Comparison of ENCODE assay signal across 27 cellular contexts in genomic region chr9:4654084-4654483, GRCh38. TPM values are rescaled to one million over a fixed set of nuclear protein-coding genes. Genes with fewer than 3 reads are reported as not detected.
DNase-seq lines count a peak whose midpoint lies in the region; ATAC-seq, FAIRE-seq and TF ChIP-seq lines count a peak whose summit lies in the region.
"Had no signal": no experiment of that assay in that cellular context is flagged by ENCODE, and none has a peak within 500 bp of the region (broad histone marks: within the 10 kb centered on the region; RNA-seq: fewer than 3 reads in every experiment).

No MANE protein-coding gene starts in this region.

- H3K27ac ChIP-seq in A673 (ENCODE audit: low read depth, low read length, poor library complexity, severe bottlenecking): peak overlapping the region; percentile 99
- H3K27ac ChIP-seq in SJCRH30: no peak overlapping the region
- no peak overlapping the region for H3K27ac ChIP-seq in K562 (ENCODE audit: extremely low read depth, low read depth, low read length)
- H3K27ac ChIP-seq in mammary epithelial cell (ENCODE audit: insufficient read depth, low read depth, low read length): no peak overlapping the region
- H3K27ac ChIP-seq: BLaER1, HL-60, PC-9, SJSA1 had no signal

- TF ChIP-seq CTCF in A673 (conservative IDR thresholded peaks at IDR 0.05; ENCODE audit: low read depth, low read length) (no peak), K562 (IDR thresholded peaks at IDR 0.05 in 2 of 3, conservative IDR thresholded peaks at IDR 0.05 in 1 of 3; ENCODE audit: insufficient read depth in 2 of 3, low read depth in 1 of 3, low read length in 3 of 3) (no peak), mammary epithelial cell (conservative IDR thresholded peaks at IDR 0.05 in 1 of 2, IDR thresholded peaks at IDR 0.05 in 1 of 2; ENCODE audit: extremely low read depth in 1 of 2, insufficient read depth in 1 of 2, low read depth in 1 of 2, low read length in 2 of 2) (no peak)

- H3K27me3 Mint-ChIP-seq in natural killer cell treated with Interleukin-12 subunit alpha and Interleukin-12 subunit beta and Interleukin-15 and Interleukin-18, amount 100 ng/mL, for 72 hours: no peaks in the 10 kb centered on the region

- H3K4me3 ChIP-seq in A673 (ENCODE audit: low read depth, low read length, poor library complexity, severe bottlenecking) (no peak overlapping the region), SJCRH30 (peak overlapping the region; percentile 5; the same call in 1 of the 2 replicates), K562 (no peak overlapping the region), mammary epithelial cell (replicated peaks in 1 of 3; ENCODE audit: insufficient read depth in 1 of 3, low read depth in 2 of 3, low read length in 3 of 3) (no peak overlapping the region)
- H3K4me3 ChIP-seq: BLaER1, PC-9, SJSA1 had no signal

- H3K4me2 ChIP-seq in K562 (ENCODE audit: insufficient read depth, low read length) (peak overlapping the region; percentile 32), mammary epithelial cell (ENCODE audit: insufficient read depth, low read depth, low read length) (no peak overlapping the region)
- H3K4me2 ChIP-seq: BLaER1, PC-9 had no signal

- H4K20me1 ChIP-seq in K562 (replicated peaks; ENCODE audit: control insufficient read depth, insufficient read depth, low read length) (no peaks in the 10 kb centered on the region), mammary epithelial cell (ENCODE audit: insufficient read depth, low read length) (no peaks in the 10 kb centered on the region)
- H4K20me1 ChIP-seq: BLaER1 had no signal

- H3K27ac Mint-ChIP-seq in natural killer cell treated with Interleukin-12 subunit alpha and Interleukin-12 subunit beta and Interleukin-15 and Interleukin-18, amount 100 ng/mL, for 72 hours: peak overlapping the region; percentile 73 to 90

- peak overlapping the region; percentile 58 for H3K4me3 Mint-ChIP-seq in natural killer cell treated with Interleukin-12 subunit alpha and Interleukin-12 subunit beta and Interleukin-15 and Interleukin-18, amount 100 ng/mL, for 72 hours
- H3K4me3 Mint-ChIP-seq: CD4-positive, CD25-positive, alpha-beta regulatory T cell had no signal

- ATAC-seq in K562 (no peak), HG02642 (IDR thresholded peaks at IDR 0.05; ENCODE audit: poor library complexity, unreplicated experiment) (no peak)
- peak; percentile 92 for ATAC-seq in natural killer cell treated with Interleukin-12 subunit alpha and Interleukin-12 subunit beta and Interleukin-15 and Interleukin-18, amount 100 ng/mL, for 72 hours
- ATAC-seq: Right ventricle myocardium inferior had no signal

- H2AFZ ChIP-seq in K562 (ENCODE audit: low read depth, low read length) (peak overlapping the region; percentile 22; the same call in 1 of the 2 replicates), mammary epithelial cell (ENCODE audit: low read depth, low read length) (no peak overlapping the region)
- H2AFZ ChIP-seq: PC-9 had no signal

- H3K9ac ChIP-seq in K562 (ENCODE audit: insufficient read depth in 1 of 2, low read depth in 2 of 2, low read length in 2 of 2) (no peak overlapping the region), mammary epithelial cell (ENCODE audit: insufficient read depth, low read length) (no peak overlapping the region)
- H3K9ac ChIP-seq: BLaER1 had no signal

- H3K36me3 ChIP-seq in A673 (ENCODE audit: insufficient read depth, low read length, poor library complexity, severe bottlenecking) (peaks cover 43% of the 10 kb centered on the region), SJCRH30 (no peaks in the 10 kb centered on the region), K562 (ENCODE audit: control insufficient read depth, insufficient read depth, low read length) (no peaks in the 10 kb centered on the region), mammary epithelial cell (ENCODE audit: insufficient read depth, low read length) (no peaks in the 10 kb centered on the region)
- H3K36me3 ChIP-seq: BLaER1, SJSA1 had no signal

- FAIRE-seq in K562 (lab: Jason Lieb, UNC): no peak
- FAIRE-seq: G401.6, H1 had no signal

- no peak for TF ChIP-seq EP300 in K562 (IDR thresholded peaks at IDR 0.05; ENCODE audit: low read length)

- H3K9me3 ChIP-seq in A673 (ENCODE audit: low read depth, low read length, poor library complexity, severe bottlenecking): no peaks in the 10 kb centered on the region
- no peaks in the 10 kb centered on the region for H3K9me3 ChIP-seq in SJCRH30 (replicated peaks)
- no peaks in the 10 kb centered on the region for H3K9me3 ChIP-seq in K562 (replicated peaks; ENCODE audit: control insufficient read depth, insufficient read depth, low read depth, low read length)
- no peaks in the 10 kb centered on the region for H3K9me3 ChIP-seq in mammary epithelial cell (replicated peaks; ENCODE audit: insufficient read depth, low read length)
- H3K9me3 ChIP-seq: BLaER1, SJSA1 had no signal

- H3K4me1 ChIP-seq in A673 (ENCODE audit: insufficient read depth, low read length, poor library complexity, severe bottlenecking): peaks cover 52% of the 10 kb centered on the region
- no peaks in the 10 kb centered on the region for H3K4me1 ChIP-seq in SJCRH30
- H3K4me1 ChIP-seq in K562 (replicated peaks in 1 of 2; ENCODE audit: control insufficient read depth in 2 of 2, insufficient read depth in 2 of 2, low read length in 2 of 2): no peaks in the 10 kb centered on the region
- H3K4me1 ChIP-seq in mammary epithelial cell (ENCODE audit: insufficient read depth, low read length): no peaks in the 10 kb centered on the region
- H3K4me1 ChIP-seq: BLaER1, SJSA1 had no signal

- H3K9me1 ChIP-seq in K562 (ENCODE audit: control insufficient read depth, insufficient read depth, low read length): no peaks in the 10 kb centered on the region

- intact Hi-C loops in A673 (cut with micrococcal nuclease; ENCODE audit: unreplicated experiment): no loop called here
- intact Hi-C loops in K562 (cut with micrococcal nuclease): no loop called here
- intact Hi-C loops in mammary epithelial cell (cut with micrococcal nuclease): no loop called here

- CTCF ChIA-PET in A673 (lab: Charles Lee) (no interaction called here), K562 (lab: Yijun Ruan, JAX; ENCODE audit: low intra/inter-chr PET ratio) (no interaction called here), mammary epithelial cell (lab: Charles Lee; ENCODE audit: low non-redundant PET) (no interaction called here)

- H3K79me2 ChIP-seq in K562 (ENCODE audit: control insufficient read depth, insufficient read depth, low read length) (no peaks in the 10 kb centered on the region), mammary epithelial cell (ENCODE audit: insufficient read depth, low read length) (no peaks in the 10 kb centered on the region)

- no peak for TF ChIP-seq POLR2A in K562 (conservative IDR thresholded peaks at IDR 0.05)

- in situ Hi-C loops in K562 (cut with MboI) (no loop called here), mammary epithelial cell (cut with MboI; ENCODE audit: low sequenced_read_pairs in 2 of 2) (no loop called here)

- DNase-seq in A673 (ENCODE audit: low spot score) (no peak), SJCRH30 (peak in 1 of 2 experiments; percentile 14), K562 (ENCODE audit: extremely low read depth in 1 of 4, low spot score in 3 of 4) (no peak), mammary epithelial cell (no peak), NCI-H526 treated with DMSO at 0.1 percent for 48 hours (lab: John Stamatoyannopoulos, UW) (no peak), glomerular visceral epithelial cell (ENCODE audit: extremely low spot score) (no peak)
- peak; percentile 62 for DNase-seq in natural killer cell treated with Interleukin-12 subunit alpha and Interleukin-12 subunit beta and Interleukin-15 and Interleukin-18, amount 100 ng/mL, for 72 hours (ENCODE audit: low spot score)
- DNase-seq: CD4-positive, CD25-positive, alpha-beta regulatory T cell; COR-L47; HCEC 1CT; Karpas-422; NCI-H1105 treated with DMSO at 0.1 percent for 48 hours; NCI-H146; NCI-H1930; NCI-H2107; NCI-H524; NCI-H774; NK-92 treated with Interleukin-12 subunit alpha and Interleukin-12 subunit beta, amount 100 ng/mL, for 24 hours; PC-9 had no signal

- H3K27me3 ChIP-seq in A673 (replicated peaks; ENCODE audit: insufficient read depth, low read depth, low read length, poor library complexity) (no peaks in the 10 kb centered on the region), SJCRH30 (no peaks in the 10 kb centered on the region), K562 (ENCODE audit: control insufficient read depth in 2 of 2, insufficient read depth in 2 of 2, low read length in 2 of 2) (peaks cover 0 to 9% of the 10 kb centered on the region in 2 experiments; a peak in 3 of 5 replicates), mammary epithelial cell (ENCODE audit: insufficient read depth, low read length) (no peaks in the 10 kb centered on the region)
- H3K27me3 ChIP-seq: BLaER1, SJSA1 had no signal

- WGBS in K562 (ENCODE audit: insufficient coverage, low coverage, missing lambda C conversion rate): 12% methylated on average over 9 of the region's 9 CpGs
- 95% methylated on average over 9 of the region's 9 CpGs for WGBS in mammary epithelial cell (ENCODE audit: low coverage, missing lambda C conversion rate)

- no peaks in the 10 kb centered on the region for H3K9me3 Mint-ChIP-seq in natural killer cell treated with Interleukin-12 subunit alpha and Interleukin-12 subunit beta and Interleukin-15 and Interleukin-18, amount 100 ng/mL, for 72 hours
- H3K9me3 Mint-ChIP-seq: CD4-positive, CD25-positive, alpha-beta regulatory T cell had no signal

- no TSS peak for BruUV-seq in A673 (replicated peaks; lab: Mats Ljungman, UMichigan)
- BruUV-seq in K562 (replicated peaks; lab: Mats Ljungman, UMichigan): no TSS peak
- BruUV-seq in mammary epithelial cell (replicated peaks; lab: Mats Ljungman, UMichigan): no TSS peak

- no peak for TF ChIP-seq RAD21 in K562 (CRISPR knock-in tag; conservative IDR thresholded peaks at IDR 0.05 in 1 of 2, IDR thresholded peaks at IDR 0.05 in 1 of 2)

- H3K4me1 Mint-ChIP-seq in natural killer cell treated with Interleukin-12 subunit alpha and Interleukin-12 subunit beta and Interleukin-15 and Interleukin-18, amount 100 ng/mL, for 72 hours (ENCODE audit: low read depth in 2 of 2): peaks cover 24 to 26% of the 10 kb centered on the region in 2 donors

- dilution Hi-C loops in mammary epithelial cell (cut with HindIII; ENCODE audit: low sequenced_read_pairs): no loop called here

- H3K36me3 Mint-ChIP-seq in natural killer cell treated with Interleukin-12 subunit alpha and Interleukin-12 subunit beta and Interleukin-15 and Interleukin-18, amount 100 ng/mL, for 72 hours: peaks cover 4% of the 10 kb centered on the region

- POLR2A ChIA-PET in A673 (lab: Charles Lee; ENCODE audit: low non-redundant PET) (interaction anchor here (0.5 kb wide), 1 partner anchor 14 kb away, joined by 4 read pairs; no protein-coding TSS in a partner anchor), K562 (lab: Yijun Ruan, JAX) (no interaction called here)

RNA-seq across cellular contexts. Expression of gene PLPP6, which starts 8.0 kb away (rescaled TPM):
- 30.9 and 39.5 TPM in 2 replicates for total RNA-seq in A673 (2021)
- 1.3 and 1.4 TPM in 2 replicates for total RNA-seq in SJCRH30 (2014; rRNA removed; shearing (Covaris generic))
- 9.1 TPM in 2 replicates for total RNA-seq in K562 (2011; cell fraction: chromatin; rRNA removed; ENCODE audit: low replicate concordance)
- 12.2 and 13.0 TPM in 2 replicates for total RNA-seq in K562 (2011; cell fraction: nucleolus; rRNA removed)
- total RNA-seq in K562 (2011; cell fraction: nucleoplasm; rRNA removed): 12.5 and 16.6 TPM in 2 replicates
- 5.4 and 5.6 TPM in 2 replicates for total RNA-seq in K562 (2014; rRNA removed)
- 4.9 and 5.3 TPM in 2 replicates for total RNA-seq in K562 (2014; rRNA removed; fragmentation: Illumina TruSeq; extraction: Trizol)
- 4.5 and 5.1 TPM in 2 replicates for total RNA-seq in K562 (2015; rRNA removed; fragmentation: Illumina TruSeq; extraction: Trizol)
- 6.4 and 6.9 TPM in 2 replicates for total RNA-seq in K562 (2021)
- 8.3 and 8.9 TPM in 2 replicates for polyA plus RNA-seq in K562 (2011; rRNA removed)
- 6.0 and 8.2 TPM in 2 replicates for polyA plus RNA-seq in K562 (2011; cell fraction: cytosol; rRNA removed)
- 10.3 and 12.0 TPM in 2 replicates for polyA plus RNA-seq in K562 (2011; cell fraction: nucleus; rRNA removed)
- 6.9 and 8.6 TPM in 2 replicates for polyA plus RNA-seq in K562 (2012)
- polyA plus RNA-seq in K562 (2014; fragmentation: Illumina TruSeq; extraction: Trizol): 7.0 and 7.3 TPM in 2 replicates
- polyA plus RNA-seq in K562 (2014; fragmentation: Nextera tagmentation; extraction: Ambion mirVana): 1 to 10 TPM; 1.9 to 2.0 TPM
- 6.3 and 6.7 TPM in 2 replicates for polyA plus RNA-seq in K562 (2014; rRNA removed)
- 8.7 and 9.3 TPM in 2 replicates for polyA minus RNA-seq in K562 (2011; rRNA and poly(A)+ RNA removed)
- 4.7 and 4.9 TPM in 2 replicates for polyA minus RNA-seq in K562 (2011; cell fraction: cytosol; rRNA and poly(A)+ RNA removed)
- polyA minus RNA-seq in K562 (2011; cell fraction: nucleus; rRNA and poly(A)+ RNA removed): 9.6 and 14.2 TPM in 2 replicates
- total RNA-seq in natural killer cell treated with Interleukin-12 subunit alpha and Interleukin-12 subunit beta and Interleukin-15 and Interleukin-18, amount 100 ng/mL, for 72 hours: 1 to 10 TPM; 3.8 to 5.9 TPM
- 10 to 100 TPM; 10.9 to 12.0 TPM for total RNA-seq in mammary epithelial cell
- 5.3 TPM for polyA plus RNA-seq in mammary epithelial cell
- 5.6 TPM for polyA minus RNA-seq in mammary epithelial cell

RNA-seq across cellular contexts. Expression of gene SPATA6L, which starts 12.2 kb away (rescaled TPM):
- total RNA-seq in A673 (2021) (20.4 and 21.2 TPM in 2 replicates), K562 (2014; rRNA removed) (1.00 TPM in 1 of 2 replicates, not detected in the other), K562 (2014; rRNA removed; fragmentation: Illumina TruSeq; extraction: Trizol) (0.06 TPM in 1 of 2 replicates, not detected in the other), K562 (2015; rRNA removed; fragmentation: Illumina TruSeq; extraction: Trizol) (not detected in 2 replicates), K562 (2021) (not detected in 2 replicates), mammary epithelial cell (1 to 10 TPM in 1 of 2 donors, under 1 TPM in 1; 0.85 to 4.3 TPM)
- total RNA-seq in SJCRH30 (2014; rRNA removed; shearing (Covaris generic)): 0.28 TPM in 1 of 2 replicates, not detected in the other
- total RNA-seq in K562 (2011; cell fraction: chromatin; rRNA removed; ENCODE audit: low replicate concordance): 0.16 TPM in 1 of 2 replicates, not detected in the other
- total RNA-seq in K562 (2011; cell fraction: nucleolus; rRNA removed): not detected in 2 replicates
- total RNA-seq in K562 (2011; cell fraction: nucleoplasm; rRNA removed): 0.15 TPM in 1 of 2 replicates, not detected in the other
- polyA plus RNA-seq in K562 (2011; rRNA removed) (0.03 and 0.04 TPM in 2 replicates), K562 (2014; fragmentation: Illumina TruSeq; extraction: Trizol) (not detected in 2 replicates), K562 (2014; fragmentation: Nextera tagmentation; extraction: Ambion mirVana) (under 1 TPM; 0.04 to 0.08 TPM), K562 (2014; rRNA removed) (0.21 and 0.31 TPM in 2 replicates), mammary epithelial cell (0.91 TPM)
- not detected in 2 replicates for polyA plus RNA-seq in K562 (2011; cell fraction: cytosol; rRNA removed)
- 0.10 and 0.45 TPM in 2 replicates for polyA plus RNA-seq in K562 (2011; cell fraction: nucleus; rRNA removed)
- polyA plus RNA-seq in K562 (2012): 0.14 and 0.57 TPM in 2 replicates
- 0.03 and 0.25 TPM in 2 replicates for polyA minus RNA-seq in K562 (2011; rRNA and poly(A)+ RNA removed)
- polyA minus RNA-seq in K562 (2011; cell fraction: cytosol; rRNA and poly(A)+ RNA removed): not detected in 2 replicates
- polyA minus RNA-seq in K562 (2011; cell fraction: nucleus; rRNA and poly(A)+ RNA removed): not detected in 2 replicates
- 1 to 10 TPM in 1 of 2 donors, under 1 TPM in 1; 0.78 to 2.6 TPM for total RNA-seq in natural killer cell treated with Interleukin-12 subunit alpha and Interleukin-12 subunit beta and Interleukin-15 and Interleukin-18, amount 100 ng/mL, for 72 hours
- 1.4 TPM for polyA minus RNA-seq in mammary epithelial cell
- total RNA-seq: A172 had no signal

RNA-seq across cellular contexts. Expression of gene CDC37L1, which starts 25.3 kb away (rescaled TPM):
- total RNA-seq in A673 (2021) (26.8 and 28.7 TPM in 2 replicates), K562 (2014; rRNA removed) (6.0 and 8.1 TPM in 2 replicates), K562 (2014; rRNA removed; fragmentation: Illumina TruSeq; extraction: Trizol) (7.8 and 8.5 TPM in 2 replicates), K562 (2015; rRNA removed; fragmentation: Illumina TruSeq; extraction: Trizol) (7.2 and 7.8 TPM in 2 replicates), K562 (2021) (5.5 and 7.9 TPM in 2 replicates), mammary epithelial cell (10 to 100 TPM; 19.0 to 20.2 TPM)
- 9.9 and 12.6 TPM in 2 replicates for total RNA-seq in SJCRH30 (2014; rRNA removed; shearing (Covaris generic))
- 11.4 and 21.5 TPM in 2 replicates for total RNA-seq in K562 (2011; cell fraction: chromatin; rRNA removed; ENCODE audit: low replicate concordance)
- 4.7 and 9.3 TPM in 2 replicates for total RNA-seq in K562 (2011; cell fraction: nucleolus; rRNA removed)
- 7.1 and 9.8 TPM in 2 replicates for total RNA-seq in K562 (2011; cell fraction: nucleoplasm; rRNA removed)
- polyA plus RNA-seq in K562 (2011; rRNA removed) (3.6 and 5.4 TPM in 2 replicates), K562 (2014; fragmentation: Illumina TruSeq; extraction: Trizol) (5.3 and 5.4 TPM in 2 replicates), K562 (2014; fragmentation: Nextera tagmentation; extraction: Ambion mirVana) (1 to 10 TPM; 1.5 TPM), K562 (2014; rRNA removed) (7.5 and 9.6 TPM in 2 replicates), mammary epithelial cell (7.7 TPM)
- 1.4 and 2.2 TPM in 2 replicates for polyA plus RNA-seq in K562 (2011; cell fraction: cytosol; rRNA removed)
- 2.8 and 2.9 TPM in 2 replicates for polyA plus RNA-seq in K562 (2011; cell fraction: nucleus; rRNA removed)
- 3.6 and 4.0 TPM in 2 replicates for polyA plus RNA-seq in K562 (2012)
- 9.3 and 10.3 TPM in 2 replicates for polyA minus RNA-seq in K562 (2011; rRNA and poly(A)+ RNA removed)
- 3.6 and 5.2 TPM in 2 replicates for polyA minus RNA-seq in K562 (2011; cell fraction: cytosol; rRNA and poly(A)+ RNA removed)
- polyA minus RNA-seq in K562 (2011; cell fraction: nucleus; rRNA and poly(A)+ RNA removed): 6.3 and 9.4 TPM in 2 replicates
- 10 to 100 TPM in 1 of 2 donors, 1 to 10 TPM in 1; 9.0 to 11.7 TPM for total RNA-seq in natural killer cell treated with Interleukin-12 subunit alpha and Interleukin-12 subunit beta and Interleukin-15 and Interleukin-18, amount 100 ng/mL, for 72 hours
- 2.3 TPM for polyA minus RNA-seq in mammary epithelial cell

Comparison
In these comparisons a context has a peak if more than half of its experiments do, and no peak if none do; other contexts are left out.
1. ATAC-seq: peak in natural killer cell treated with Interleukin-12 subunit alpha and Interleukin-12 subunit beta and Interleukin-15 and Interleukin-18, amount 100 ng/mL, for 72 hours (2 of 2); none in K562 (single experiment) and HG02642 (single experiment).